Comparison of ENCODE assay signal across 34 cellular contexts in genomic region chr2:76713312-76713711, GRCh38.
"Had no signal": no experiment of that assay in that cellular context is flagged by ENCODE, and none has a peak within 500 bp of the region (broad histone marks: within the 10 kb centered on the region; RNA-seq: fewer than 3 reads in every experiment).

No MANE protein-coding gene starts in this region.

- H3K9me3 ChIP-seq: MG63 had no signal

- H3K27me3 ChIP-seq: MG63 had no signal

- DNase-seq: Kasumi-1, MG63, MM.1S, MV-4-11, NCI-H1048, NCI-H1092, NCI-H1092 treated with DMSO at 0.1 percent for 48 hours, NCI-H1105, NCI-H1105 treated with DMSO at 0.1 percent for 48 hours, NCI-H1417, NCI-H1417 treated with DMSO at 0.1 percent for 48 hours, NCI-H1436, NCI-H1436 treated with DMSO at 0.1 percent for 48 hours, NCI-H146, NCI-H1694, NCI-H1694 treated with DMSO at 0.1 percent for 48 hours, NCI-H187, NCI-H187 treated with DMSO at 0.1 percent for 48 hours, NCI-H1930, NCI-H2029, NCI-H2029 treated with DMSO at 0.1 percent for 48 hours, NCI-H2081, NCI-H2081 treated with DMSO at 0.1 percent for 48 hours, NCI-H2107, NCI-H2171, NCI-H2171 treated with DMSO at 0.1 percent for 48 hours, NCI-H2227 treated with DMSO at 0.1 percent for 48 hours, NCI-H226, NCI-H345, NCI-H446, NCI-H446 treated with DMSO at 0.1 percent for 48 hours, NCI-H510A, NCI-H510A treated with DMSO at 0.1 percent for 48 hours had no signal

- H3K4me2 ChIP-seq: KMS-11 had no signal

- H3K27ac ChIP-seq: KMS-11 had no signal

- H3K4me3 ChIP-seq: MG63 had no signal

- H3K36me3 ChIP-seq: MG63 had no signal

- H3K9ac ChIP-seq: KMS-11 had no signal
